22 cellular contexts compared by ENCODE assay signal in the genomic region with DNA sequence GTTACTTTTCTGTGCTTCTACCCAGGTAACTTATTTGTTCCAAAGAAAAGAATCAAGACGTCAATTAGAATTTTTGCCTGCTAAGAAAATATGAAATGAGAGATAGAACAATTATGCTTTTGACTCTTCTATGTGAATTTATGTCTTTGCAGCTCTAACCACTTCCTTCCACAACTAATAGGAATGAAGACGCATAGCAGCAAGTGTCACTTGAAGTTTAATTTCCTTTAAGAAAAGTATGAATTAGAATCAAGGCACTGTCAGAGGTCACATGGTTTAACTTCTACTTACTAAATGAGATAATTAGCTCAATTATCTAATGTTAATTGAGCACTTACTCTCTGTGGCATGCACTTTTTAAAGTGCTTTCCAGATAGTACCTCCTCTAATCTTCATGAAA. TPM values are rescaled to one million over a fixed set of nuclear protein-coding genes. Genes with fewer than 3 reads are reported as not detected.
"Had no signal": no experiment of that assay in that cellular context is flagged by ENCODE, and none has a peak within 500 bp of the region (broad histone marks: within the 10 kb centered on the region; RNA-seq: fewer than 3 reads in every experiment).

No MANE protein-coding gene starts in this region.

- ATAC-seq: left cardiac atrium; lower lobe of right lung; psoas muscle; stimulated activated naive CD8-positive, alpha-beta T cell treated with anti-CD3 and anti-CD28 coated beads, Interleukin-15, amount 100 ng/mL, for 72 hours; upper lobe of right lung had no signal

- H3K4me3 ChIP-seq: esophagus squamous epithelium, left ventricle myocardium inferior, lower lobe of right lung, psoas muscle, sigmoid colon, skin epidermis, testis, tibial nerve, upper lobe of right lung had no signal

- H3K4me3 Mint-ChIP-seq: dendritic cell treated with granulocyte-macrophage colony-stimulating factor and Interleukin-4, amounts not matched to agents 40 ng/mL and 50 ng/mL, for 4 days; stimulated activated naive B cell treated with anti-CD40 and anti-IgM and Interleukin-4, amounts not matched to agents 10 μg/mL and 1 μg/mL and 100 μg/mL, for 72 hours; stimulated activated naive CD8-positive, alpha-beta T cell treated with anti-CD3 and anti-CD28 coated beads, Interleukin-15, amount 100 ng/mL, for 72 hours had no signal

- H3K4me1 ChIP-seq: lower lobe of right lung, psoas muscle, testis, tibial nerve, upper lobe of right lung had no signal

- H3K27ac Mint-ChIP-seq: dendritic cell treated with granulocyte-macrophage colony-stimulating factor and Interleukin-4, amounts not matched to agents 40 ng/mL and 50 ng/mL, for 4 days; stimulated activated naive B cell treated with anti-CD40 and anti-IgM and Interleukin-4, amounts not matched to agents 10 μg/mL and 1 μg/mL and 100 μg/mL, for 72 hours; stimulated activated naive CD8-positive, alpha-beta T cell treated with anti-CD3 and anti-CD28 coated beads, Interleukin-15, amount 100 ng/mL, for 72 hours had no signal

- H3K27ac ChIP-seq: esophagus squamous epithelium, left ventricle myocardium inferior, lower lobe of right lung, neutrophil, psoas muscle, sigmoid colon, skin epidermis, testis, tibial nerve, upper lobe of right lung had no signal

- H3K27me3 Mint-ChIP-seq: dendritic cell treated with granulocyte-macrophage colony-stimulating factor and Interleukin-4, amounts not matched to agents 40 ng/mL and 50 ng/mL, for 4 days; stimulated activated naive B cell treated with anti-CD40 and anti-IgM and Interleukin-4, amounts not matched to agents 10 μg/mL and 1 μg/mL and 100 μg/mL, for 72 hours; stimulated activated naive CD8-positive, alpha-beta T cell treated with anti-CD3 and anti-CD28 coated beads, Interleukin-15, amount 100 ng/mL, for 72 hours had no signal

- H3K27me3 ChIP-seq: esophagus squamous epithelium, neutrophil, sigmoid colon, testis, tibial nerve, upper lobe of right lung had no signal

- DNase-seq: esophagus squamous epithelium; foreskin fibroblast; kidney; left cardiac atrium; left ventricle myocardium inferior; lower lobe of right lung; mesenchymal stem cell; midbrain; psoas muscle; retina; sigmoid colon; stimulated activated CD4-positive, alpha-beta T cell treated with anti-CD3 and anti-CD28 coated beads, Interleukin-2, amount 100 ng/mL, for 24 hours; stimulated activated CD4-positive, alpha-beta T cell treated with anti-CD3 and anti-CD28 coated beads, Interleukin-4, amount 100 ng/mL, for 4 hours; stimulated activated naive B cell treated with anti-CD40 and anti-IgM and Interleukin-4, amounts not matched to agents 10 μg/mL and 1 μg/mL and 100 μg/mL, for 72 hours; stimulated activated naive CD8-positive, alpha-beta T cell treated with anti-CD3 and anti-CD28 coated beads, Interleukin-15, amount 100 ng/mL, for 72 hours; testis; upper lobe of right lung had no signal

RNA-seq across cellular contexts. Expression of a gene that starts 3.3 kb away (rescaled TPM):
- total RNA-seq: epithelial cell of proximal tubule had no signal
